ENCODE assay signal across 9 cellular contexts in genomic region chr2:11681722-11682589, GRCh38. TPM values are rescaled to one million over a fixed set of nuclear protein-coding genes. Genes with fewer than 3 reads are reported as not detected.
A peak's percentile ranks its signal among the peaks of the same experiment; 100 is the strongest.
DNase-seq lines count a peak whose midpoint lies in the region; ATAC-seq and TF ChIP-seq lines count a peak whose summit lies in the region.
"Had no signal": no experiment of that assay in that cellular context is flagged by ENCODE, and none has a peak within 500 bp of the region (broad histone marks: within the 10 kb centered on the region; RNA-seq: fewer than 3 reads in every experiment).

No MANE protein-coding gene starts in this region.

- POLR2A ChIA-PET in activated CD8-positive, alpha-beta T cell treated with anti-CD3 and anti-CD28 coated beads for 36 hours (lab: Charles Lee): no interaction called here

- peak; percentile 95 for TF ChIP-seq CTCF in activated CD8-positive, alpha-beta T cell treated with anti-CD3 and anti-CD28 coated beads for 36 hours (IDR thresholded peaks at IDR 0.05)
- TF ChIP-seq CTCF in endodermal cell (conservative IDR thresholded peaks at IDR 0.05): peak; percentile 98
- TF ChIP-seq CTCF in osteoblast (IDR thresholded peaks at IDR 0.05; ENCODE audit: extremely low read depth, low read depth, low read length): peak; percentile 79

- H3K27me3 ChIP-seq in CD4-positive, CD25-positive, alpha-beta regulatory T cell (ENCODE audit: control insufficient read depth, insufficient read depth, low read length): no peaks in the 10 kb centered on the region
- H3K27me3 ChIP-seq in endodermal cell (ENCODE audit: control insufficient read depth, insufficient read depth, low read length, poor library complexity, severe bottlenecking) (no peaks in the 10 kb centered on the region), osteoblast (ENCODE audit: insufficient read depth, low read length) (peaks cover 50% of the 10 kb centered on the region)

- intact Hi-C loops in activated CD8-positive, alpha-beta T cell treated with anti-CD3 and anti-CD28 coated beads for 36 hours (cut with micrococcal nuclease): no loop called here

- peaks cover 0 to 5% (median 0%) of the 10 kb centered on the region in 4 donors for H3K4me1 Mint-ChIP-seq in CD4-positive, CD25-positive, alpha-beta regulatory T cell
- H3K4me1 Mint-ChIP-seq in activated CD8-positive, alpha-beta T cell treated with anti-CD3 and anti-CD28 coated beads for 36 hours (ENCODE audit: low read depth): peaks cover 2% of the 10 kb centered on the region
- peaks cover 10% of the 10 kb centered on the region for H3K4me1 Mint-ChIP-seq in endodermal cell

- H3K9ac ChIP-seq in endodermal cell (ENCODE audit: extremely low read depth, low read length, poor library complexity, severe bottlenecking): no peak overlapping the region

- CTCF ChIA-PET in activated CD8-positive, alpha-beta T cell treated with anti-CD3 and anti-CD28 coated beads for 36 hours (lab: Charles Lee): interaction anchor here (0.6 to 24.8 kb wide), 21 partner anchors 11 to 550 kb away, joined by 3 to 541 read pairs (median 4); partner anchors contain the start of gene LPIN1

- H3K9me3 ChIP-seq in CD4-positive, CD25-positive, alpha-beta regulatory T cell (ENCODE audit: control insufficient read depth in 2 of 2, low read length in 2 of 2): no peaks in the 10 kb centered on the region
- no peaks in the 10 kb centered on the region for H3K9me3 ChIP-seq in endodermal cell (ENCODE audit: control insufficient read depth, low read length)
- H3K9me3 ChIP-seq in osteoblast (ENCODE audit: low read depth, low read length): no peaks in the 10 kb centered on the region

- no peaks in the 10 kb centered on the region for H3K36me3 ChIP-seq in CD4-positive, CD25-positive, alpha-beta regulatory T cell (ENCODE audit: control insufficient read depth, insufficient read depth, low read length)
- no peaks in the 10 kb centered on the region for H3K36me3 ChIP-seq in endodermal cell (ENCODE audit: control insufficient read depth, insufficient read depth, low read length)
- no peaks in the 10 kb centered on the region for H3K36me3 ChIP-seq in osteoblast (ENCODE audit: insufficient read depth, low read length)

- no peaks in the 10 kb centered on the region for H3K9me3 Mint-ChIP-seq in CD4-positive, CD25-positive, alpha-beta regulatory T cell
- no peaks in the 10 kb centered on the region for H3K9me3 Mint-ChIP-seq in activated CD8-positive, alpha-beta T cell treated with anti-CD3 and anti-CD28 coated beads for 36 hours
- no peaks in the 10 kb centered on the region for H3K9me3 Mint-ChIP-seq in endodermal cell

- H3K4me3 ChIP-seq in CD4-positive, CD25-positive, alpha-beta regulatory T cell (ENCODE audit: low read depth, low read length): no peak overlapping the region
- no peak overlapping the region for H3K4me3 ChIP-seq in endodermal cell (ENCODE audit: low read length)
- no peak overlapping the region for H3K4me3 ChIP-seq in osteoblast (ENCODE audit: insufficient read depth, low read length)
- H3K4me3 ChIP-seq: lung had no signal

- peak; percentile 26 to 58 (median 30) for DNase-seq in CD4-positive, CD25-positive, alpha-beta regulatory T cell
- DNase-seq in NCI-H2196 (lab: John Stamatoyannopoulos, UW; ENCODE audit: unreplicated experiment) (peak; percentile 67), endodermal cell (peak; percentile 95), osteoblast (ENCODE audit: insufficient read length, low spot score, missing footprints) (peak; percentile 89), GOT3 (lab: John Stamatoyannopoulos, UW) (no peak)
- peak; percentile 73 for DNase-seq in activated CD8-positive, alpha-beta T cell treated with anti-CD3 and anti-CD28 coated beads for 36 hours

- H3K4me2 ChIP-seq in osteoblast (ENCODE audit: insufficient read depth, low read length): no peak overlapping the region

- H4K20me1 ChIP-seq in osteoblast (ENCODE audit: insufficient read depth, low read length): no peaks in the 10 kb centered on the region

- ATAC-seq in CD4-positive, CD25-positive, alpha-beta regulatory T cell (ENCODE audit: low read depth in 2 of 2): no peak
- peak; percentile 54 for ATAC-seq in GM21825 (IDR thresholded peaks at IDR 0.05; ENCODE audit: unreplicated experiment)
- peak; percentile 92 for ATAC-seq in activated CD8-positive, alpha-beta T cell treated with anti-CD3 and anti-CD28 coated beads for 36 hours
- ATAC-seq in HG03520 (IDR thresholded peaks at IDR 0.05; ENCODE audit: unreplicated experiment): no peak

- H3K27me3 Mint-ChIP-seq in CD4-positive, CD25-positive, alpha-beta regulatory T cell: peaks cover 25% of the 10 kb centered on the region
- H3K27me3 Mint-ChIP-seq in activated CD8-positive, alpha-beta T cell treated with anti-CD3 and anti-CD28 coated beads for 36 hours: peaks cover 17% of the 10 kb centered on the region
- H3K27me3 Mint-ChIP-seq in endodermal cell (ENCODE audit: insufficient read depth): peaks cover 21% of the 10 kb centered on the region

- no peak overlapping the region for H3K4me3 Mint-ChIP-seq in CD4-positive, CD25-positive, alpha-beta regulatory T cell
- no peak overlapping the region for H3K4me3 Mint-ChIP-seq in activated CD8-positive, alpha-beta T cell treated with anti-CD3 and anti-CD28 coated beads for 36 hours
- H3K4me3 Mint-ChIP-seq in endodermal cell: no peak overlapping the region

- no peaks in the 10 kb centered on the region for H3K36me3 Mint-ChIP-seq in CD4-positive, CD25-positive, alpha-beta regulatory T cell
- no peaks in the 10 kb centered on the region for H3K36me3 Mint-ChIP-seq in activated CD8-positive, alpha-beta T cell treated with anti-CD3 and anti-CD28 coated beads for 36 hours (ENCODE audit: low read depth)
- H3K36me3 Mint-ChIP-seq in endodermal cell (ENCODE audit: low read depth): no peaks in the 10 kb centered on the region

- no peak overlapping the region for H3K27ac ChIP-seq in CD4-positive, CD25-positive, alpha-beta regulatory T cell (ENCODE audit: insufficient read depth, low read length, poor library complexity, severe bottlenecking)
- no peak overlapping the region for H3K27ac ChIP-seq in endodermal cell (ENCODE audit: low read depth, low read length)
- H3K27ac ChIP-seq in osteoblast (ENCODE audit: low read depth, low read length): no peak overlapping the region

- H3K4me1 ChIP-seq in CD4-positive, CD25-positive, alpha-beta regulatory T cell (ENCODE audit: control insufficient read depth, insufficient read depth, low read length, poor library complexity, severe bottlenecking): no peaks in the 10 kb centered on the region
- H3K4me1 ChIP-seq in endodermal cell (ENCODE audit: control insufficient read depth, insufficient read depth, low read length) (no peaks in the 10 kb centered on the region), osteoblast (ENCODE audit: insufficient read depth, low read length) (no peaks in the 10 kb centered on the region)

- H3K27ac Mint-ChIP-seq in CD4-positive, CD25-positive, alpha-beta regulatory T cell: no peak overlapping the region
- no peak overlapping the region for H3K27ac Mint-ChIP-seq in activated CD8-positive, alpha-beta T cell treated with anti-CD3 and anti-CD28 coated beads for 36 hours
- no peak overlapping the region for H3K27ac Mint-ChIP-seq in endodermal cell

- H2AFZ ChIP-seq in osteoblast (ENCODE audit: low read length): no peak overlapping the region

- no peaks in the 10 kb centered on the region for H3K79me2 ChIP-seq in osteoblast (ENCODE audit: insufficient read depth, low read length)

- WGBS in endodermal cell (ENCODE audit: insufficient coverage in 1 of 2, insufficient read length in 1 of 2), 2 experiments: 65 to 69% methylated on average over 22 to 31 of the region's 31 CpGs

RNA-seq across cellular contexts. Expression of gene NTSR2, which starts 12.0 kb away (rescaled TPM):
- total RNA-seq in CD4-positive, CD25-positive, alpha-beta regulatory T cell: not detected
- polyA plus RNA-seq in CD4-positive, CD25-positive, alpha-beta regulatory T cell: not detected
- total RNA-seq in activated CD8-positive, alpha-beta T cell treated with anti-CD3 and anti-CD28 coated beads for 36 hours: not detected
- total RNA-seq in endodermal cell: not detected
- polyA plus RNA-seq in endodermal cell (2013, experiment 1 of 2): not detected
- not detected for polyA plus RNA-seq in endodermal cell (2013, experiment 2 of 2)
- not detected in 2 replicates for total RNA-seq in osteoblast
- total RNA-seq: lung had no signal
- polyA plus RNA-seq: lung had no signal

Comparison
In these comparisons a context has a peak if more than half of its experiments do, and no peak if none do; other contexts are left out.
1. ATAC-seq: peak in GM21825 (single experiment) and activated CD8-positive, alpha-beta T cell treated with anti-CD3 and anti-CD28 coated beads for 36 hours (single experiment); none in CD4-positive, CD25-positive, alpha-beta regulatory T cell (0 of 2) and HG03520 (single experiment).
2. Peak in every context shown above with its lines, with median percentiles within 50 percentile points of each other: CTCF ChIP-seq.